In the genomic region with DNA sequence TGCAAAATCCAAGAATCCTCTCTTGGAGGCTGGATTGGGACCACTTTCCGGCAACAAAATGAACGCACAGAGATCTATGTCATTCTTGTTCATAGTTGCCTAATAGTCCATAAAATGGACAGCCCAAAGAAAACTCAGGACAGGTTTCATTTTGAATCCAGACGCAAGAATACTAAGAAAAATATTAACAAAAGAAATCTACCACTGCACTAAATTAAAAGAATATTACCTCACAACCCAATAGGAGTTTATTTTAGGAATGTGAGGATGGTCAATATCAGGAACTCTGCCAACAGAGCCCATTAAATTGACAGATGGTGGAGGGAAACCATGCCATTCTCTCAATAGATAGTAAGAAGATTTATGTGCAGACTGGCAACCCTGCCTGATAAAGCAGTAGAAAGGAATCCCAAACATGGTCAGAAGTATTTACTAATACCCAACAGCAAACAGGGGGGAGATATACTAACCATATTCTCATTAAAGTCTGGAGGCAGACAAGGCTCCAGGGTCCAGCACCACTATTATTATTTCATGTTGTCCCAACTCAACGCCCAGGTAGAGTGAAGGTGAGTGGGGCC, we compare ENCODE assay signal across 16 cellular contexts.
"Had no signal": no experiment of that assay in that cellular context is flagged by ENCODE, and none has a peak within 500 bp of the region (broad histone marks: within the 10 kb centered on the region; RNA-seq: fewer than 3 reads in every experiment).

No MANE protein-coding gene starts in this region.

- H3K27ac Mint-ChIP-seq: activated CD4-positive, alpha-beta T cell treated with anti-CD3 and anti-CD28 coated beads for 36 hours; activated CD8-positive, alpha-beta T cell treated with anti-CD3 and anti-CD28 coated beads, Interleukin-2, amount 10 ng/mL, durations not matched to agents 7 days and 5 days; activated T-helper 1 cell treated with anti-CD3 and anti-CD28 coated beads, Interleukin-12 subunit alpha, Interleukin-12 subunit beta, Interleukin-2, Interleukin-4 antibody, amounts not matched to agents 30 ng/mL and 10 ng/mL and 1 ng/mL, durations not matched to agents 14 hours and 24 hours and 36 hours; immature natural killer cell; neural progenitor cell; stimulated activated effector memory CD8-positive, alpha-beta T cell treated with anti-CD3 and anti-CD28 coated beads, Interleukin-12 subunit alpha, Interleukin-12 subunit beta, amount 100 ng/mL, for 72 hours; T-cell had no signal

- FAIRE-seq: small intestine had no signal

- DNase-seq: activated CD4-positive, alpha-beta T cell treated with anti-CD3 and anti-CD28 coated beads for 36 hours; activated CD8-positive, alpha-beta memory T cell treated with anti-CD3 and anti-CD28 coated beads, Interleukin-2, amount 50 U/mL, for 48 hours; activated CD8-positive, alpha-beta T cell treated with anti-CD3 and anti-CD28 coated beads, Interleukin-2, amount 10 ng/mL, durations not matched to agents 7 days and 5 days; activated naive CD4-positive, alpha-beta T cell; cortex of kidney; effector CD8-positive, alpha-beta T cell; immature natural killer cell; T-cell had no signal

- H3K27me3 Mint-ChIP-seq: activated CD4-positive, alpha-beta T cell treated with anti-CD3 and anti-CD28 coated beads for 36 hours had no signal

- H3K36me3 Mint-ChIP-seq: immature natural killer cell; neural progenitor cell; stimulated activated effector memory CD8-positive, alpha-beta T cell treated with anti-CD3 and anti-CD28 coated beads, Interleukin-12 subunit alpha, Interleukin-12 subunit beta, amount 100 ng/mL, for 72 hours; T-cell had no signal

- H3K27me3 ChIP-seq: neural progenitor cell, tibial artery, vagina had no signal

- H2AFZ ChIP-seq: neural progenitor cell, parathyroid adenoma had no signal

- H3K79me2 ChIP-seq: parathyroid adenoma had no signal

- H3K4me1 ChIP-seq: parathyroid adenoma, tibial artery, vagina had no signal

- H3K27ac ChIP-seq: neural progenitor cell, parathyroid adenoma, tibial artery, vagina had no signal

- H3K4me3 Mint-ChIP-seq: activated CD4-positive, alpha-beta T cell treated with anti-CD3 and anti-CD28 coated beads for 36 hours; activated CD8-positive, alpha-beta T cell treated with anti-CD3 and anti-CD28 coated beads, Interleukin-2, amount 10 ng/mL, durations not matched to agents 7 days and 5 days; activated T-helper 1 cell treated with anti-CD3 and anti-CD28 coated beads, Interleukin-12 subunit alpha, Interleukin-12 subunit beta, Interleukin-2, Interleukin-4 antibody, amounts not matched to agents 30 ng/mL and 10 ng/mL and 1 ng/mL, durations not matched to agents 14 hours and 24 hours and 36 hours; central memory CD8-positive, alpha-beta T cell; immature natural killer cell; neural progenitor cell; stimulated activated effector memory CD8-positive, alpha-beta T cell treated with anti-CD3 and anti-CD28 coated beads, Interleukin-12 subunit alpha, Interleukin-12 subunit beta, amount 100 ng/mL, for 72 hours; T-cell had no signal

- H3K36me3 ChIP-seq: neural progenitor cell, tibial artery, vagina had no signal

- H3K9me3 ChIP-seq: tibial artery, vagina had no signal

- H3K4me1 Mint-ChIP-seq: activated CD4-positive, alpha-beta T cell treated with anti-CD3 and anti-CD28 coated beads for 36 hours; central memory CD8-positive, alpha-beta T cell; immature natural killer cell; stimulated activated effector memory CD8-positive, alpha-beta T cell treated with anti-CD3 and anti-CD28 coated beads, Interleukin-12 subunit alpha, Interleukin-12 subunit beta, amount 100 ng/mL, for 72 hours had no signal

- H3K4me3 ChIP-seq: neural progenitor cell, tibial artery, vagina had no signal

- H3K4me2 ChIP-seq: neural progenitor cell had no signal

- H3K9ac ChIP-seq: neural progenitor cell, parathyroid adenoma had no signal

- H3K9me3 Mint-ChIP-seq: activated T-helper 1 cell treated with anti-CD3 and anti-CD28 coated beads, Interleukin-12 subunit alpha, Interleukin-12 subunit beta, Interleukin-2, Interleukin-4 antibody, amounts not matched to agents 30 ng/mL and 10 ng/mL and 1 ng/mL, durations not matched to agents 14 hours and 24 hours and 36 hours; central memory CD8-positive, alpha-beta T cell; immature natural killer cell; neural progenitor cell; stimulated activated effector memory CD8-positive, alpha-beta T cell treated with anti-CD3 and anti-CD28 coated beads, Interleukin-12 subunit alpha, Interleukin-12 subunit beta, amount 100 ng/mL, for 72 hours; T-cell had no signal
